13 cellular contexts compared by ENCODE assay signal in the genomic region with DNA sequence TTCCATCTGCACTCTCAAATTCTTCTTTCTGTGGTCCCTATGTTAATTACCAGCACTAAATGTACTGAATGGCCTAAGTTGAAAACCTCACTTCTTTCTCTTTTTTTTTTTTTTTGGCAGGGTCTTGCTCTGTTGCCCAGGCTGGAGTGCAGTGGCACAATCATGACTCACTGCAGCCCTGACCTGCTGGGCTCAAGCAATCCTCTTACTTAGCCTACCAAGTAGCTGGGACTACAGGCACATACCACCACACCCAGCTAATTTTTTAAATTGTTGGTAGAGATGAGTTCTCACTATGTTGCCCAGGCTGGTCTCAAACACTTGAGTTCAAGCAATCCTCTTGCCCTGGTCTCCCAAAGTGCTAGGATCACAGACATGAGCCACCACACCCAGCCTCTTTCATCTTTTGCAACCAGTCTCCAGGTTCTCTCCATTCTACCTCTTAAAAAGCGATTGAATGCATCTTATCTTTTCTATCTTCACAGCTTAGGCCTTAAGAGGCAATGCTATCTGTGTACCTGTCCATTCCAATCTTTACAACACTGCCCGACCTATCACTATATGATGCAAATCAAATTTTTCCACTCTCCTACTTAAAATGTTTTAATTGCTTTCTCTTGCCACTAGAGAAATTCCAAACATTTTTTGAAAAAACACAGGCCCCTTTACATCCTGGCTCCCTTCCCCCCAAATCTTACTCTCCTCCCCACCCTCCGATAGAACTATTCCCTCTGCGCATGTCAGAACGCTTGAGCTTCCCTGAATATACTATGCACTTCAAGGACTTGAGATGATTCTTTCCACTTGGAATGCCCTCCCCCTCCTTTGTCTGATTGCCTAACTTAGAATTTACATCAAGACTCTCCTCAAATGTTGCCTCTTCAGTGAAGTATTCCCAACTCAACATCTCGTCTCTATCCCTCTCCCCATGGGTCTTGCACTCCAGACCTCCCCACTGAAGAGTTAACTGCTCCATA. TPM values are rescaled to one million over a fixed set of nuclear protein-coding genes. Genes with fewer than 3 reads are reported as not detected.
A peak's percentile ranks its signal among the peaks of the same experiment; 100 is the strongest.
DNase-seq lines count a peak whose midpoint lies in the region; ATAC-seq and TF ChIP-seq lines count a peak whose summit lies in the region.
"Had no signal": no experiment of that assay in that cellular context is flagged by ENCODE, and none has a peak within 500 bp of the region (broad histone marks: within the 10 kb centered on the region; RNA-seq: fewer than 3 reads in every experiment).

No MANE protein-coding gene starts in this region.

- H3K27ac ChIP-seq in SK-N-SH (ENCODE audit: low read depth in 2 of 2, low read length in 1 of 2) (peak overlapping the region in 1 of 2 experiments; percentile 100; a peak in 2 of 4 replicates), neutrophil (peak overlapping the region; percentile 83)

- H3K4me2 ChIP-seq in SK-N-SH: no peak overlapping the region

- H3K36me3 ChIP-seq in SK-N-SH (replicated peaks in 1 of 2; ENCODE audit: control insufficient read depth in 1 of 2, insufficient read depth in 2 of 2, low read length in 1 of 2): peaks cover 0 to 21% of the 10 kb centered on the region in 2 experiments
- H3K36me3 ChIP-seq in neutrophil: no peaks in the 10 kb centered on the region

- H4K20me1 ChIP-seq in SK-N-SH (ENCODE audit: insufficient read depth): no peaks in the 10 kb centered on the region

- H2AFZ ChIP-seq in SK-N-SH (ENCODE audit: low read depth): no peak overlapping the region

- no peak for TF ChIP-seq EP300 in SK-N-SH (IDR thresholded peaks at IDR 0.05; ENCODE audit: borderline replicate concordance in 1 of 2, low read depth in 1 of 2, low read length in 1 of 2)

- no peaks in the 10 kb centered on the region for H3K9me3 ChIP-seq in SK-N-SH
- no peaks in the 10 kb centered on the region for H3K9me3 ChIP-seq in neutrophil

- no peaks in the 10 kb centered on the region for H3K79me2 ChIP-seq in SK-N-SH (ENCODE audit: insufficient read depth)

- H3K9me2 ChIP-seq in SK-N-SH: no peaks in the 10 kb centered on the region

- TF ChIP-seq RAD21 in SK-N-SH (IDR thresholded peaks at IDR 0.05; ENCODE audit: low read length): no peak

- no peak overlapping the region for H3K9ac ChIP-seq in SK-N-SH

- ATAC-seq in SK-N-SH treated with all-trans-retinoic acid at 6 μM for 48 hours (no peak), GM19467 (IDR thresholded peaks at IDR 0.05; ENCODE audit: unreplicated experiment) (no peak), HG02938 (IDR thresholded peaks at IDR 0.05; ENCODE audit: unreplicated experiment) (no peak)
- ATAC-seq: HepG2 had no signal

- H3K4me1 ChIP-seq in SK-N-SH (ENCODE audit: control insufficient read depth in 1 of 2, insufficient read depth in 2 of 2, low read depth in 1 of 2, low read length in 1 of 2) (peaks cover 0 to 38% of the 10 kb centered on the region in 2 experiments; a peak in 2 of 4 replicates), neutrophil (ENCODE audit: control insufficient read depth in 1 of 2, insufficient read depth in 1 of 2, low read depth in 1 of 2, low read length in 1 of 2) (peaks cover 32 to 33% of the 10 kb centered on the region in 2 experiments)

- POLR2A ChIA-PET in SK-N-SH (lab: Yijun Ruan, JAX): interaction anchor here (1.0 to 4.3 kb wide), 4 partner anchors 19 to 31 kb away, joined by 3 to 19 read pairs (median 3); no protein-coding TSS in a partner anchor

- DNase-seq in SK-N-SH (no peak), amniotic epithelial cell (ENCODE audit: low read depth) (peak; percentile 45), hypothalamus (lab: John Stamatoyannopoulos, UW) (no peak)
- DNase-seq: CD8-positive, alpha-beta memory T cell; DMS53; GF-D8; HCEC 1CT; HFFc6 had no signal

- TF ChIP-seq CTCF in SK-N-SH (IDR thresholded peaks at IDR 0.05) (no peak), neutrophil (IDR thresholded peaks at IDR 0.05) (no peak)

- WGBS in SK-N-SH (ENCODE audit: low lambda C conversion rate): 65% methylated on average over 6 of the region's 6 CpGs

- H3K4me3 ChIP-seq in SK-N-SH (ENCODE audit: low read depth in 2 of 2, low read length in 1 of 2): no peak overlapping the region; a peak in 1 of 4 replicates
- H3K4me3 ChIP-seq in neutrophil (ENCODE audit: low read depth in 1 of 2, low read length in 1 of 2): no peak overlapping the region

- H3F3A ChIP-seq in SK-N-SH (replicated peaks; ENCODE audit: insufficient read depth): no peaks in the 10 kb centered on the region

- H3K27me3 ChIP-seq in SK-N-SH (ENCODE audit: insufficient read depth) (peaks cover 5% of the 10 kb centered on the region; the same call in 1 of the 2 replicates), neutrophil (no peaks in the 10 kb centered on the region)

- CTCF ChIA-PET in SK-N-SH (lab: Yijun Ruan, JAX): interaction anchor here (0.9 to 2.8 kb wide), 4 partner anchors 19 to 110 kb away, joined by 4 to 11 read pairs (median 6); no protein-coding TSS in a partner anchor

TF ChIP-seq in SK-N-SH treated with all-trans-retinoic acid at 6 μM for 48 hours, 23 proteins besides CTCF, POLR2A, EP300 and RAD21:
- TF ChIP-seq ZFP3 (CRISPR knock-in tag; IDR thresholded peaks at IDR 0.05) (no peak), ISL1 (CRISPR knock-in tag; IDR thresholded peaks at IDR 0.05) (peak; percentile 38; the same call in 1 of the 2 replicates)
TF ChIP-seq in SK-N-SH treated with all-trans-retinoic acid at 6 μM for 48 hours: peak in this region for 1.

TF ChIP-seq in SK-N-SH, 30 proteins besides CTCF, POLR2A, EP300 and RAD21:
- no peak for TF ChIP-seq TCF12 (IDR thresholded peaks at IDR 0.05)
- TF ChIP-seq, protein P1, sequence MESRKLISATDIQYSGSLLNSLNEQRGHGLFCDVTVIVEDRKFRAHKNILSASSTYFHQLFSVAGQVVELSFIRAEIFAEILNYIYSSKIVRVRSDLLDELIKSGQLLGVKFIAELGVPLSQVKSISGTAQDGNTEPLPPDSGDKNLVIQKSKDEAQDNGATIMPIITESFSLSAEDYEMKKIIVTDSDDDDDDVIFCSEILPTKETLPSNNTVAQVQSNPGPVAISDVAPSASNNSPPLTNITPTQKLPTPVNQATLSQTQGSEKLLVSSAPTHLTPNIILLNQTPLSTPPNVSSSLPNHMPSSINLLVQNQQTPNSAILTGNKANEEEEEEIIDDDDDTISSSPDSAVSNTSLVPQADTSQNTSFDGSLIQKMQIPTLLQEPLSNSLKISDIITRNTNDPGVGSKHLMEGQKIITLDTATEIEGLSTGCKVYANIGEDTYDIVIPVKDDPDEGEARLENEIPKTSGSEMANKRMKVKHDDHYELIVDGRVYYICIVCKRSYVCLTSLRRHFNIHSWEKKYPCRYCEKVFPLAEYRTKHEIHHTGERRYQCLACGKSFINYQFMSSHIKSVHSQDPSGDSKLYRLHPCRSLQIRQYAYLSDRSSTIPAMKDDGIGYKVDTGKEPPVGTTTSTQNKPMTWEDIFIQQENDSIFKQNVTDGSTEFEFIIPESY (IDR thresholded peaks at IDR 0.05; ENCODE audit: borderline replicate concordance, low read depth): no peak
- TF ChIP-seq TAF1 (IDR thresholded peaks at IDR 0.05; ENCODE audit: borderline replicate concordance, low read depth, low read length): no peak
- TF ChIP-seq MEF2A (IDR thresholded peaks at IDR 0.05; ENCODE audit: borderline replicate concordance, low read depth): no peak
- no peak for TF ChIP-seq RFX5 (IDR thresholded peaks at IDR 0.05; ENCODE audit: low read length)
TF ChIP-seq in SK-N-SH: peak in this region for 0.

RNA-seq across cellular contexts. Expression of a gene that starts 6.0 kb away (rescaled TPM):
- polyA plus RNA-seq in SK-N-SH (2012; rRNA removed): 2.4 and 5.4 TPM in 2 replicates
- polyA plus RNA-seq in SK-N-SH (2012; cell fraction: cytosol; rRNA removed): 7.3 and 8.9 TPM in 2 replicates
- 7.5 and 10.2 TPM in 2 replicates for polyA plus RNA-seq in SK-N-SH (2012; cell fraction: nucleus; rRNA removed)
- polyA plus RNA-seq: HepG2 had no signal
